14 cellular contexts compared by ENCODE assay signal in genomic region chr3:58032186-58032585, GRCh38. TPM values are rescaled to one million over a fixed set of nuclear protein-coding genes. Genes with fewer than 3 reads are reported as not detected.
DNase-seq lines count a peak whose midpoint lies in the region; ATAC-seq and TF ChIP-seq lines count a peak whose summit lies in the region.
"Had no signal": no experiment of that assay in that cellular context is flagged by ENCODE, and none has a peak within 500 bp of the region (broad histone marks: within the 10 kb centered on the region; RNA-seq: fewer than 3 reads in every experiment).

No MANE protein-coding gene starts in this region.

- in situ Hi-C loops in gastrocnemius medialis (cut with MboI; ENCODE audit: low sequenced_read_pairs in 4 of 4), result no loop called here

- H3K4me3 Mint-ChIP-seq in activated naive CD8-positive, alpha-beta T cell, result no peak overlapping the region
- H3K4me3 Mint-ChIP-seq in activated naive CD8-positive, alpha-beta T cell treated with anti-CD3 and anti-CD28 coated beads, Interleukin-2, amount 50 U/mL, for 24 hours, result no peak overlapping the region
- no peak overlapping the region for H3K4me3 Mint-ChIP-seq in stimulated activated naive B cell treated with anti-CD40 and anti-IgM and Interleukin-4, amounts not matched to agents 10 μg/mL and 1 μg/mL and 100 μg/mL, for 72 hours
- no peak overlapping the region for H3K4me3 Mint-ChIP-seq in activated CD4-positive, alpha-beta memory T cell treated with anti-CD3 and anti-CD28 coated beads for 36 hours

- no peak for TF ChIP-seq POLR2A in gastrocnemius medialis (IDR thresholded peaks at IDR 0.05)

- H3K27me3 ChIP-seq in gastrocnemius medialis, result no peaks in the 10 kb centered on the region
- H3K27me3 ChIP-seq: body of pancreas had no signal

- H3K27me3 Mint-ChIP-seq in activated naive CD8-positive, alpha-beta T cell, result no peaks in the 10 kb centered on the region
- no peaks in the 10 kb centered on the region for H3K27me3 Mint-ChIP-seq in activated naive CD8-positive, alpha-beta T cell treated with anti-CD3 and anti-CD28 coated beads, Interleukin-2, amount 50 U/mL, for 24 hours
- no peaks in the 10 kb centered on the region for H3K27me3 Mint-ChIP-seq in stimulated activated naive B cell treated with anti-CD40 and anti-IgM and Interleukin-4, amounts not matched to agents 10 μg/mL and 1 μg/mL and 100 μg/mL, for 72 hours
- no peaks in the 10 kb centered on the region for H3K27me3 Mint-ChIP-seq in activated CD4-positive, alpha-beta memory T cell treated with anti-CD3 and anti-CD28 coated beads for 36 hours

- H3K36me3 Mint-ChIP-seq in activated naive CD8-positive, alpha-beta T cell, result peaks cover 3% of the 10 kb centered on the region
- H3K36me3 Mint-ChIP-seq in activated naive CD8-positive, alpha-beta T cell treated with anti-CD3 and anti-CD28 coated beads, Interleukin-2, amount 50 U/mL, for 24 hours (ENCODE audit: low read depth), result no peaks in the 10 kb centered on the region
- peaks cover 0 to 3% of the 10 kb centered on the region in 2 donors for H3K36me3 Mint-ChIP-seq in stimulated activated naive B cell treated with anti-CD40 and anti-IgM and Interleukin-4, amounts not matched to agents 10 μg/mL and 1 μg/mL and 100 μg/mL, for 72 hours
- H3K36me3 Mint-ChIP-seq in activated CD4-positive, alpha-beta memory T cell treated with anti-CD3 and anti-CD28 coated beads for 36 hours, result no peaks in the 10 kb centered on the region

- no peak for TF ChIP-seq CTCF in cardiac fibroblast (IDR thresholded peaks at IDR 0.05; ENCODE audit: low read depth, low read length)
- no peak for TF ChIP-seq CTCF in gastrocnemius medialis (IDR thresholded peaks at IDR 0.05 in 4 of 5, conservative IDR thresholded peaks at IDR 0.05 in 1 of 5)

- no peak for ATAC-seq in activated naive CD8-positive, alpha-beta T cell treated with anti-CD3 and anti-CD28 coated beads, Interleukin-2, amount 50 U/mL, for 24 hours
- no peak for ATAC-seq in gastrocnemius medialis
- no peak for ATAC-seq in stimulated activated naive B cell treated with anti-CD40 and anti-IgM and Interleukin-4, amounts not matched to agents 10 μg/mL and 1 μg/mL and 100 μg/mL, for 72 hours (replicated peaks)
- ATAC-seq: body of pancreas had no signal

- intact Hi-C loops in gastrocnemius medialis (cut with DNase I; ENCODE audit: low total_unique reads), result no loop called here
- intact Hi-C loops in activated CD4-positive, alpha-beta memory T cell treated with anti-CD3 and anti-CD28 coated beads for 36 hours (cut with micrococcal nuclease), result no loop called here

- no peak for DNase-seq in activated naive CD8-positive, alpha-beta T cell treated with anti-CD3 and anti-CD28 coated beads, Interleukin-2, amount 50 U/mL, for 24 hours
- DNase-seq in cardiac fibroblast (ENCODE audit: low read depth in 2 of 2) (peak; percentile 45 to 98), kidney glomerular epithelial cell (lab: John Stamatoyannopoulos, UW) (peak; percentile 89), gastrocnemius medialis (no peak), anterior cingulate cortex (lab: John Stamatoyannopoulos, UW) (no peak)
- no peak for DNase-seq in stimulated activated naive B cell treated with anti-CD40 and anti-IgM and Interleukin-4, amounts not matched to agents 10 μg/mL and 1 μg/mL and 100 μg/mL, for 72 hours
- DNase-seq in activated CD4-positive, alpha-beta memory T cell treated with anti-CD3 and anti-CD28 coated beads for 36 hours, result no peak
- DNase-seq: activated gamma-delta T cell treated with Interleukin-2 at 50 U/mL for 16 hours, body of pancreas, NCI-H1930, NCI-H524, WERI-Rb-1 had no signal

- H3K4me1 Mint-ChIP-seq in activated naive CD8-positive, alpha-beta T cell (ENCODE audit: low read depth), result peaks cover 58% of the 10 kb centered on the region
- peaks cover 56% of the 10 kb centered on the region for H3K4me1 Mint-ChIP-seq in activated naive CD8-positive, alpha-beta T cell treated with anti-CD3 and anti-CD28 coated beads, Interleukin-2, amount 50 U/mL, for 24 hours
- H3K4me1 Mint-ChIP-seq in stimulated activated naive B cell treated with anti-CD40 and anti-IgM and Interleukin-4, amounts not matched to agents 10 μg/mL and 1 μg/mL and 100 μg/mL, for 72 hours, result peaks cover 27 to 47% of the 10 kb centered on the region in 2 donors
- H3K4me1 Mint-ChIP-seq in activated CD4-positive, alpha-beta memory T cell treated with anti-CD3 and anti-CD28 coated beads for 36 hours (ENCODE audit: low read depth), result peaks cover 41% of the 10 kb centered on the region

- H3K9me3 Mint-ChIP-seq in activated naive CD8-positive, alpha-beta T cell (ENCODE audit: low read depth), result no peaks in the 10 kb centered on the region
- no peaks in the 10 kb centered on the region for H3K9me3 Mint-ChIP-seq in activated naive CD8-positive, alpha-beta T cell treated with anti-CD3 and anti-CD28 coated beads, Interleukin-2, amount 50 U/mL, for 24 hours
- no peaks in the 10 kb centered on the region for H3K9me3 Mint-ChIP-seq in stimulated activated naive B cell treated with anti-CD40 and anti-IgM and Interleukin-4, amounts not matched to agents 10 μg/mL and 1 μg/mL and 100 μg/mL, for 72 hours
- H3K9me3 Mint-ChIP-seq in activated CD4-positive, alpha-beta memory T cell treated with anti-CD3 and anti-CD28 coated beads for 36 hours, result no peaks in the 10 kb centered on the region

- no peaks in the 10 kb centered on the region for H3K36me3 ChIP-seq in gastrocnemius medialis
- H3K36me3 ChIP-seq: WERI-Rb-1 had no signal

- CTCF ChIA-PET in activated CD4-positive, alpha-beta memory T cell treated with anti-CD3 and anti-CD28 coated beads for 36 hours (lab: Charles Lee), result no interaction called here

- no peaks in the 10 kb centered on the region for H3K4me1 ChIP-seq in gastrocnemius medialis

- H3K4me3 ChIP-seq in cardiac fibroblast (replicated peaks in 1 of 2; ENCODE audit: low read depth in 2 of 2, low read length in 2 of 2) (no peak overlapping the region), gastrocnemius medialis (no peak overlapping the region)
- H3K4me3 ChIP-seq: body of pancreas had no signal

- H3K9me3 ChIP-seq in gastrocnemius medialis, result no peaks in the 10 kb centered on the region
- H3K9me3 ChIP-seq: body of pancreas had no signal

- no peak overlapping the region for H3K27ac ChIP-seq in gastrocnemius medialis
- H3K27ac ChIP-seq: 22Rv1, body of pancreas, WERI-Rb-1 had no signal

- POLR2A ChIA-PET in activated CD4-positive, alpha-beta memory T cell treated with anti-CD3 and anti-CD28 coated beads for 36 hours (lab: Charles Lee), result no interaction called here

- H3K27ac Mint-ChIP-seq in activated naive CD8-positive, alpha-beta T cell, result peak overlapping the region; percentile 38
- H3K27ac Mint-ChIP-seq in activated naive CD8-positive, alpha-beta T cell treated with anti-CD3 and anti-CD28 coated beads, Interleukin-2, amount 50 U/mL, for 24 hours, result no peak overlapping the region
- H3K27ac Mint-ChIP-seq in stimulated activated naive B cell treated with anti-CD40 and anti-IgM and Interleukin-4, amounts not matched to agents 10 μg/mL and 1 μg/mL and 100 μg/mL, for 72 hours, result no peak overlapping the region
- H3K27ac Mint-ChIP-seq in activated CD4-positive, alpha-beta memory T cell treated with anti-CD3 and anti-CD28 coated beads for 36 hours, result no peak overlapping the region

RNA-seq across cellular contexts. Expression of gene FLNB, which starts 24.0 kb away (rescaled TPM):
- 10 to 100 TPM; 10.9 to 21.5 (median 12.0) TPM for total RNA-seq in gastrocnemius medialis
- 10 to 100 TPM; 23.1 to 26.0 TPM for total RNA-seq in activated CD4-positive, alpha-beta memory T cell treated with anti-CD3 and anti-CD28 coated beads for 36 hours

Comparison
In these comparisons a context has a peak if more than half of its experiments do, and no peak if none do; other contexts are left out.
1. DNase-seq: peak in cardiac fibroblast (2 of 2) and kidney glomerular epithelial cell (single experiment); none in activated naive CD8-positive, alpha-beta T cell treated with anti-CD3 and anti-CD28 coated beads, Interleukin-2, amount 50 U/mL, for 24 hours (single experiment), gastrocnemius medialis (0 of 2), anterior cingulate cortex (0 of 58), stimulated activated naive B cell treated with anti-CD40 and anti-IgM and Interleukin-4, amounts not matched to agents 10 μg/mL and 1 μg/mL and 100 μg/mL, for 72 hours (single experiment) and activated CD4-positive, alpha-beta memory T cell treated with anti-CD3 and anti-CD28 coated beads for 36 hours (single experiment).